8 cellular contexts compared by ENCODE assay signal in the genomic region with DNA sequence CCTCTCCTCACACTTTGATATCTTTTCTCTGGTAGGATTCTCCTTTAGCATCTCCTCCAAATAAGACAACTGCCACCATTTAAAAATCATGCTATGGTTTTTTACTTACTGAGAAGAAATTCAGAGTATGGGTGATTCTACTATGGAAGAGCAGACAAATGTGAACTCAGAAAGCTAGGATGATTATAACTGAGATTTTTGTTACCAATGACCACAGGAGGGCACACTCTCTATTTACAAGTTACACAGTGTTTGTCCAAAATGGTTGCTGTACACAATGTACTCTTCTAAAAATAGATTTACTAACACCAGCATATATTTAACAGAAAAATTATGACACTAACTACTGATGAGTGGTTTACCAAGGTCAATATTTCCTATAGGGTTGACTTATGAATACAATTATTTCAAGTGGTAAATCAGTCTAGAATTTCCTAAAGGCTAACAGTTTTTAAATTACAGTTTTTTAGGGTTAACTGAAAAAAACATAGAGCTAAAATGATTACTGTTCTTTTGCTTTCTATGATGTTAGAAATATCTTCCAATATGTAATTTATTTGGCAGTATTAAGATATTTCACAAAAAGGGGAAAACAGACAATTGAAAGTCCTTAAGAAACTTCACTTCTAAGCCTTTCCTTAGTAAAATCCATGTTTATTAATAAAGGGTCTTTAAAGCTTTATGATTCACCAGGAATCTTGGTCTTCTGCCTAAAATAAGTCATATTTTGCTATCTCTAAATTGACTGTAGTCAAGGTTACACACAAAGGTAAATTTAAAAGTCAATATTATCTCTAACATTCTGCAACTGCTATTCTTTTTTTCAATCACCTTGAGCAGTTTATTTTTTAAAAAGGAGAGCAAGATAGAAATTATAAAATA. TPM values are rescaled to one million over a fixed set of nuclear protein-coding genes. Genes with fewer than 3 reads are reported as not detected.
DNase-seq lines count a peak whose midpoint lies in the region; ATAC-seq, FAIRE-seq and TF ChIP-seq lines count a peak whose summit lies in the region.

No MANE protein-coding gene starts in this region.

- H4K20me1 ChIP-seq in GM12878 (ENCODE audit: control insufficient read depth, insufficient read depth), result no peaks in the 10 kb centered on the region

- RAD21 ChIA-PET in GM12878 (lab: Charles Lee; ENCODE audit: unreplicated experiment), result interaction anchor here (0.6 to 6.6 kb wide), 10 partner anchors 24 to 432 kb away, joined by 3 to 71 read pairs (median 3); no protein-coding TSS in a partner anchor

- H3K27me3 ChIP-seq in GM12878 (replicated peaks in 1 of 2; ENCODE audit: control insufficient read depth in 2 of 2, insufficient read depth in 2 of 2, low read length in 1 of 2), result no peaks in the 10 kb centered on the region

- H3K4me3 ChIP-seq in GM12878, result no peak overlapping the region

- CTCF ChIA-PET in GM12878 (lab: Yijun Ruan, JAX), result interaction anchor here (0.8 to 6.8 kb wide), 24 partner anchors 9 to 609 kb away, joined by 3 to 145 read pairs (median 3); no protein-coding TSS in a partner anchor

- ATAC-seq in HG03175 (IDR thresholded peaks at IDR 0.05; ENCODE audit: unreplicated experiment) (peak; percentile 85), GM12878 (peak; percentile 84), GM19328 (IDR thresholded peaks at IDR 0.05; ENCODE audit: unreplicated experiment) (no peak)

- POLR2A ChIA-PET in GM12878 (lab: Charles Lee), result no interaction called here

- no peaks in the 10 kb centered on the region; the same call in 1 of the 2 replicates for H3K4me1 ChIP-seq in GM12878 (ENCODE audit: control insufficient read depth, insufficient read depth, low read length)

- H3K36me3 ChIP-seq in GM12878 (ENCODE audit: control insufficient read depth in 2 of 2, insufficient read depth in 2 of 2, low read length in 1 of 2), result no peaks in the 10 kb centered on the region

- no peak overlapping the region for H3K9ac ChIP-seq in GM12878 (ENCODE audit: control insufficient read depth, insufficient read depth, low read length)

- peak; percentile 66 for TF ChIP-seq RAD21 in GM12878 (IDR thresholded peaks at IDR 0.05; ENCODE audit: insufficient read depth, low read depth, low read length)

- FAIRE-seq in GM19239 (lab: Jason Lieb, UNC), result peak; percentile 86
- FAIRE-seq in GM12878 (lab: Jason Lieb, UNC), result peak; percentile 70

- H3K79me2 ChIP-seq in GM12878 (ENCODE audit: control insufficient read depth, insufficient read depth, low read length), result no peaks in the 10 kb centered on the region

- intact Hi-C loops in GM12878 (cut with micrococcal nuclease; ENCODE audit: unreplicated experiment), result loop anchor here (1.0 to 5.0 kb wide), 2 partner anchors 112 to 349 kb away; no protein-coding TSS in a partner anchor

- in situ Hi-C loops in GM12878 (cut with MboI), result loop anchor here (10.0 kb wide), 1 partner anchor 345 kb away; no protein-coding TSS in a partner anchor

- SMC1A ChIA-PET in GM12878 (lab: Charles Lee; ENCODE audit: uncharacterized antibody, unreplicated experiment), result interaction anchor here (0.6 to 5.9 kb wide), 18 partner anchors 9 to 363 kb away, joined by 3 to 63 read pairs (median 3); no protein-coding TSS in a partner anchor

- DNase-seq in COLO829 (ENCODE audit: low spot score), result peak; percentile 43
- DNase-seq in GM19239 (ENCODE audit: insufficient read length, low spot score), result no peak
- peak; percentile 52 to 57 for DNase-seq in NCI-H446 (lab: John Stamatoyannopoulos, UW)
- peak; percentile 31 for DNase-seq in GM12878 (ENCODE audit: low read depth, low spot score)
- peak; percentile 77 for DNase-seq in iris pigment epithelial cell (ENCODE audit: low read depth)
- DNase-seq in superior temporal gyrus (ENCODE audit: extremely low spot score), result peak; percentile 94

- BruUV-seq in GM12878 (replicated peaks; lab: Mats Ljungman, UMichigan), result no TSS peak

- TF ChIP-seq EP300 in GM12878 (IDR thresholded peaks at IDR 0.05; ENCODE audit: borderline replicate concordance in 1 of 2, control insufficient read depth in 1 of 2, low read depth in 2 of 2, low read length in 2 of 2), result no peak

- no peak overlapping the region for H2AFZ ChIP-seq in GM12878 (ENCODE audit: control insufficient read depth, low read depth, low read length)

- TF ChIP-seq POLR2A in GM12878 (IDR thresholded peaks at IDR 0.05; ENCODE audit: low read depth, low read length), result no peak

- H3K4me2 ChIP-seq in GM12878 (ENCODE audit: control insufficient read depth, insufficient read depth), result no peak overlapping the region

- H3K9me3 ChIP-seq in GM12878 (replicated peaks; ENCODE audit: control insufficient read depth, insufficient read depth, low read length), result no peaks in the 10 kb centered on the region

- TF ChIP-seq CTCF in GM12878 (IDR thresholded peaks at IDR 0.05 in 2 of 3, conservative IDR thresholded peaks at IDR 0.05 in 1 of 3; ENCODE audit: control insufficient read depth in 2 of 3, extremely low read depth in 1 of 3, insufficient read depth in 1 of 3, low read depth in 3 of 3, low read length in 3 of 3), result peak; percentile 46 to 66 (median 48); a peak in 4 of 6 replicates

- H3K27ac ChIP-seq in GM12878 (ENCODE audit: control insufficient read depth, insufficient read depth), result no peak overlapping the region

TF ChIP-seq in GM12878, 131 proteins besides CTCF, POLR2A, EP300 and RAD21 (continues in another document):
- TF ChIP-seq SMC3 (IDR thresholded peaks at IDR 0.05; ENCODE audit: borderline replicate concordance, low read length) (peak; percentile 60; the same call in 1 of the 2 replicates), ZSCAN29 (IDR thresholded peaks at IDR 0.05) (no peak), MEF2A (IDR thresholded peaks at IDR 0.05; ENCODE audit: insufficient read depth, low read depth, low read length) (peak; percentile 88), MTA2 (IDR thresholded peaks at IDR 0.05; ENCODE audit: low read depth) (no peak), SMAD5 (IDR thresholded peaks at IDR 0.05; ENCODE audit: low read depth) (no peak), IKZF2 (IDR thresholded peaks at IDR 0.05) (no peak), WRNIP1 (IDR thresholded peaks at IDR 0.05; ENCODE audit: borderline replicate concordance, low read depth, low read length) (no peak), TAF1 (IDR thresholded peaks at IDR 0.05; ENCODE audit: borderline replicate concordance, low read depth, low read length) (no peak), RUNX3 (IDR thresholded peaks at IDR 0.05; ENCODE audit: low read length) (0 out of 2 replicates have a peak, but pooled peaks have one; percentile 23), MXI1 (IDR thresholded peaks at IDR 0.05; ENCODE audit: low read depth, low read length) (no peak), NR2C1 (IDR thresholded peaks at IDR 0.05) (no peak), USF2 (IDR thresholded peaks at IDR 0.05; ENCODE audit: borderline replicate concordance, low read depth, low read length) (no peak), STAT3 (IDR thresholded peaks at IDR 0.05; ENCODE audit: low read depth, low read length) (no peak), MEF2B (IDR thresholded peaks at IDR 0.05; ENCODE audit: partially characterized antibody, poor library complexity, severe bottlenecking) (peak; percentile 63), SIN3A (IDR thresholded peaks at IDR 0.05; ENCODE audit: low read depth, low read length) (no peak)
- TF ChIP-seq, protein P1, sequence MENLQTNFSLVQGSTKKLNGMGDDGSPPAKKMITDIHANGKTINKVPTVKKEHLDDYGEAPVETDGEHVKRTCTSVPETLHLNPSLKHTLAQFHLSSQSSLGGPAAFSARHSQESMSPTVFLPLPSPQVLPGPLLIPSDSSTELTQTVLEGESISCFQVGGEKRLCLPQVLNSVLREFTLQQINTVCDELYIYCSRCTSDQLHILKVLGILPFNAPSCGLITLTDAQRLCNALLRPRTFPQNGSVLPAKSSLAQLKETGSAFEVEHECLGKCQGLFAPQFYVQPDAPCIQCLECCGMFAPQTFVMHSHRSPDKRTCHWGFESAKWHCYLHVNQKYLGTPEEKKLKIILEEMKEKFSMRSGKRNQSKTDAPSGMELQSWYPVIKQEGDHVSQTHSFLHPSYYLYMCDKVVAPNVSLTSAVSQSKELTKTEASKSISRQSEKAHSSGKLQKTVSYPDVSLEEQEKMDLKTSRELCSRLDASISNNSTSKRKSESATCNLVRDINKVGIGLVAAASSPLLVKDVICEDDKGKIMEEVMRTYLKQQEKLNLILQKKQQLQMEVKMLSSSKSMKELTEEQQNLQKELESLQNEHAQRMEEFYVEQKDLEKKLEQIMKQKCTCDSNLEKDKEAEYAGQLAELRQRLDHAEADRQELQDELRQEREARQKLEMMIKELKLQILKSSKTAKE (IDR thresholded peaks at IDR 0.05; ENCODE audit: low read depth, poor library complexity, severe bottlenecking), result no peak

RNA-seq across cellular contexts. Expression of gene MAP4K3, which starts 57.2 kb away (rescaled TPM):
- total RNA-seq in GM12878 (2013; cell fraction: nucleolus; rRNA removed), result 98.2 and 103 TPM in 2 replicates
- total RNA-seq in GM12878 (2014; rRNA removed), result 0.05 and 0.23 TPM in 2 replicates
- total RNA-seq in GM12878 (2014; rRNA removed; fragmentation: Illumina TruSeq; extraction: Trizol), result 0.18 and 0.46 TPM in 2 replicates
- total RNA-seq in GM12878 (2021), result 0.61 and 0.95 TPM in 2 replicates
- 1.9 TPM for polyA plus RNA-seq in GM12878 (2011; ENCODE audit: low read depth)
- polyA plus RNA-seq in GM12878 (2011; rRNA removed), result 0.68 and 0.98 TPM in 2 replicates
- polyA plus RNA-seq in GM12878 (2011; cell fraction: cytosol; rRNA removed), result 0.23 and 0.36 TPM in 2 replicates
- polyA plus RNA-seq in GM12878 (2011; cell fraction: nucleus; rRNA removed), result 0.54 and 0.73 TPM in 2 replicates
- polyA plus RNA-seq in GM12878 (2012), result 2.8 and 3.1 TPM in 2 replicates
- polyA plus RNA-seq in GM12878 (2014; fragmentation: Illumina TruSeq; extraction: Trizol), result 0.12 and 0.16 TPM in 2 replicates
- polyA plus RNA-seq in GM12878 (2014; fragmentation: Nextera tagmentation; extraction: Ambion mirVana), result under 1 TPM in 1 of 2 experiments, not detected in 1; 0.04 TPM
- polyA plus RNA-seq in GM12878 (2014; rRNA removed), result 0.05 and 0.14 TPM in 2 replicates
- polyA plus RNA-seq in GM12878 (2016; fragmentation: Nextera tagmentation; extraction: Ambion mirVana), result under 1 TPM; 0.21 to 0.38 TPM
- polyA minus RNA-seq in GM12878 (2011; rRNA and poly(A)+ RNA removed), result 0.51 and 0.62 TPM in 2 replicates
- not detected in 2 replicates for polyA minus RNA-seq in GM12878 (2011; cell fraction: cytosol; rRNA and poly(A)+ RNA removed)
- 0.96 and 1.6 TPM in 2 replicates for polyA minus RNA-seq in GM12878 (2011; cell fraction: nucleus; rRNA and poly(A)+ RNA removed)
